ENCODE assay signal across 2 cellular contexts in the genomic region with DNA sequence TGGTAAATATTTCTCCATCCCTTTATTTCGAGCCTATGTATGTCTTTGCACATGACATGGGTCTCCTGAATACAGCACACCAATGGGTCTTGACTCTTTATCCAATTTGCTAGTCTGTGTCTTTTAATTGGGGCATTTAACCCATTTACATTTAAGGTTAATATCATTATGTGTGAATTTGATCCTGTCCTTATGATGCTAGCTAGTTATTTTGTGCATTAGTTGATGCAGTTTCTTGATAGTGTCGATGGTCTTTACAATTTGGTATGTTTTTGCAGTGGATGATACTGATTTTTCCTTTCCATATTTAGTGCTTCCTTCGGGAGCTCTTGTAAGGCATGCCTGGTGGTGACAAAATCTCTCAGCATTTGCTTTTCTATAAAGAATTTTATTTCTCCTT.
DNase-seq lines count a peak whose midpoint lies in the region; ATAC-seq, FAIRE-seq and TF ChIP-seq lines count a peak whose summit lies in the region.
"Not testable (repeated sequence)": the region's sequence is repeated elsewhere in the genome, so short reads cannot be mapped to it uniquely, and the experiment has no call there.

No MANE protein-coding gene starts in this region.

- not testable (repeated sequence) for H3K79me2 ChIP-seq in K562 (ENCODE audit: control insufficient read depth, insufficient read depth, low read length)

- not testable (repeated sequence) for H3K27ac ChIP-seq in K562 (ENCODE audit: extremely low read depth, low read depth, low read length)

- not testable (repeated sequence) for H3K4me1 ChIP-seq in K562 (replicated peaks in 1 of 2; ENCODE audit: control insufficient read depth in 2 of 2, insufficient read depth in 2 of 2, low read length in 2 of 2)

- TF ChIP-seq CTCF in K562 (IDR thresholded peaks at IDR 0.05 in 2 of 3, conservative IDR thresholded peaks at IDR 0.05 in 1 of 3; ENCODE audit: insufficient read depth in 2 of 3, low read depth in 1 of 3, low read length in 3 of 3), result not testable (repeated sequence)

- not testable (repeated sequence) for H3K4me2 ChIP-seq in K562 (ENCODE audit: insufficient read depth, low read length)

- H4K20me1 ChIP-seq in K562 (replicated peaks; ENCODE audit: control insufficient read depth, insufficient read depth, low read length), result not testable (repeated sequence)

- not testable (repeated sequence) for TF ChIP-seq EP300 in K562 (IDR thresholded peaks at IDR 0.05; ENCODE audit: low read length)

- H3K9me3 ChIP-seq in K562 (replicated peaks; ENCODE audit: control insufficient read depth, insufficient read depth, low read depth, low read length), result not testable (repeated sequence)

- H2AFZ ChIP-seq in K562 (ENCODE audit: low read depth, low read length), result not testable (repeated sequence)

- not testable (repeated sequence) for FAIRE-seq in K562 (lab: Jason Lieb, UNC)

- POLR2A ChIA-PET in K562 (lab: Yijun Ruan, JAX), result not testable (repeated sequence)

- BruUV-seq in K562 (replicated peaks; lab: Mats Ljungman, UMichigan), result not testable (repeated sequence)

- CTCF ChIA-PET in K562 (lab: Yijun Ruan, JAX; ENCODE audit: low intra/inter-chr PET ratio), result not testable (repeated sequence)

- not testable (repeated sequence) for H3K36me3 ChIP-seq in K562 (ENCODE audit: control insufficient read depth, insufficient read depth, low read length)

- not testable (repeated sequence) for H3K4me3 ChIP-seq in K562

- TF ChIP-seq RAD21 in K562 (CRISPR knock-in tag; conservative IDR thresholded peaks at IDR 0.05 in 1 of 2, IDR thresholded peaks at IDR 0.05 in 1 of 2), result not testable (repeated sequence)

- intact Hi-C loops in K562 (cut with micrococcal nuclease), result not testable (repeated sequence)

- WGBS in K562 (ENCODE audit: insufficient coverage, low coverage, missing lambda C conversion rate), result 4% methylated on average over 3 of the region's 3 CpGs

- ATAC-seq in K562, result not testable (repeated sequence)

- in situ Hi-C loops in K562 (cut with MboI), result not testable (repeated sequence)

- not testable (repeated sequence) for H3K9me1 ChIP-seq in K562 (ENCODE audit: control insufficient read depth, insufficient read depth, low read length)

- DNase-seq in SK-N-DZ (ENCODE audit: low spot score), result peak; percentile 69
- DNase-seq in K562 (ENCODE audit: extremely low read depth in 1 of 4, low spot score in 3 of 4), result not testable (repeated sequence)

- TF ChIP-seq POLR2A in K562 (conservative IDR thresholded peaks at IDR 0.05), result not testable (repeated sequence)

- H3K9ac ChIP-seq in K562 (ENCODE audit: insufficient read depth in 1 of 2, low read depth in 2 of 2, low read length in 2 of 2), result not testable (repeated sequence)

- not testable (repeated sequence) for H3K27me3 ChIP-seq in K562 (ENCODE audit: control insufficient read depth in 2 of 2, insufficient read depth in 2 of 2, low read length in 2 of 2)

TF ChIP-seq in K562, 482 proteins besides CTCF, POLR2A, EP300 and RAD21:
- peak; percentile 53; the same call in 1 of the 2 replicates for TF ChIP-seq ZNF507 (tag; conservative IDR thresholded peaks at IDR 0.05)
